ENCODE assay signal across 8 cellular contexts in genomic region chr1:145017725-145018124, GRCh38.
DNase-seq lines count a peak whose midpoint lies in the region; ATAC-seq, FAIRE-seq and TF ChIP-seq lines count a peak whose summit lies in the region.
"Not testable (repeated sequence)": the region's sequence is repeated elsewhere in the genome, so short reads cannot be mapped to it uniquely, and the experiment has no call there.

No MANE protein-coding gene starts in this region.

- not testable (repeated sequence) for H3K36me3 Mint-ChIP-seq in naive thymus-derived CD4-positive, alpha-beta T cell

- intact Hi-C loops in heart left ventricle (cut with DNase I); naive thymus-derived CD4-positive, alpha-beta T cell (cut with micrococcal nuclease); upper lobe of right lung (cut with DNase I): not testable (repeated sequence)

- FAIRE-seq in bronchial epithelial cell (lab: Jason Lieb, UNC) = not testable (repeated sequence)

- not testable (repeated sequence) for TF ChIP-seq CTCF in HL-60 (IDR thresholded peaks at IDR 0.05; ENCODE audit: insufficient read depth, low read length); RWPE2 (IDR thresholded peaks at IDR 0.05; ENCODE audit: poor library complexity, severe bottlenecking); bronchial epithelial cell (IDR thresholded peaks at IDR 0.05; ENCODE audit: insufficient read depth, low read length, severe bottlenecking); fibroblast of pulmonary artery (IDR thresholded peaks at IDR 0.05; ENCODE audit: low read length, missing control alignments); heart left ventricle (IDR thresholded peaks at IDR 0.05); upper lobe of right lung (IDR thresholded peaks at IDR 0.05)

- H3K4me3 ChIP-seq in HL-60 (replicated peaks; ENCODE audit: insufficient read depth, low read length); RWPE2 (ENCODE audit: severe bottlenecking); bronchial epithelial cell (ENCODE audit: low read depth, low read length); fibroblast of pulmonary artery (replicated peaks; ENCODE audit: low read depth, low read length); heart left ventricle; naive thymus-derived CD4-positive, alpha-beta T cell (ENCODE audit: low read length); upper lobe of right lung: not testable (repeated sequence)

- H3K27me3 ChIP-seq in HL-60 (ENCODE audit: insufficient read depth, poor library complexity, severe bottlenecking); RWPE2 (ENCODE audit: insufficient read depth, poor library complexity, severe bottlenecking); bronchial epithelial cell (ENCODE audit: control insufficient read depth, insufficient read depth, low read length); heart left ventricle; naive thymus-derived CD4-positive, alpha-beta T cell (ENCODE audit: control insufficient read depth in 2 of 2, insufficient read depth in 2 of 2, low read length in 2 of 2); upper lobe of right lung: not testable (repeated sequence)

- not testable (repeated sequence) for H3K27ac ChIP-seq in HL-60 (replicated peaks); RWPE2 (ENCODE audit: poor library complexity, severe bottlenecking); heart left ventricle; naive thymus-derived CD4-positive, alpha-beta T cell (ENCODE audit: low read depth, low read length); upper lobe of right lung

- H3K4me1 ChIP-seq in RWPE2 (ENCODE audit: insufficient read depth, poor library complexity, severe bottlenecking); heart left ventricle; naive thymus-derived CD4-positive, alpha-beta T cell (ENCODE audit: control insufficient read depth in 2 of 2, insufficient read depth in 2 of 2, low read length in 2 of 2); upper lobe of right lung: not testable (repeated sequence)

- DNase-seq in HL-60 (ENCODE audit: low read depth in 1 of 2, low spot score in 1 of 2) (peak; percentile 1 to 28), bronchial epithelial cell (ENCODE audit: low read depth) (peak; percentile 4), fibroblast of pulmonary artery (ENCODE audit: low read depth) (peak; percentile 16)
- DNase-seq in RWPE2 (ENCODE audit: low spot score); heart left ventricle; left lobe of liver (ENCODE audit: low spot score); naive thymus-derived CD4-positive, alpha-beta T cell; upper lobe of right lung: not testable (repeated sequence)

- not testable (repeated sequence) for H3K9me3 ChIP-seq in RWPE2 (ENCODE audit: severe bottlenecking); heart left ventricle; naive thymus-derived CD4-positive, alpha-beta T cell (ENCODE audit: control insufficient read depth in 2 of 3, low read length in 3 of 3); upper lobe of right lung

- CTCF ChIA-PET in naive thymus-derived CD4-positive, alpha-beta T cell (lab: Charles Lee) = not testable (repeated sequence)

- POLR2A ChIA-PET in naive thymus-derived CD4-positive, alpha-beta T cell (lab: Charles Lee) = not testable (repeated sequence)

- not testable (repeated sequence) for H3K9me3 Mint-ChIP-seq in naive thymus-derived CD4-positive, alpha-beta T cell

- not testable (repeated sequence) for H3K4me3 Mint-ChIP-seq in naive thymus-derived CD4-positive, alpha-beta T cell

- 31 to 63% (median 51%) methylated on average over 2 of the region's 2 CpGs for WGBS in heart left ventricle, 4 donors

- not testable (repeated sequence) for TF ChIP-seq POLR2A in heart left ventricle (IDR thresholded peaks at IDR 0.05)

- not testable (repeated sequence) for H3K27ac Mint-ChIP-seq in naive thymus-derived CD4-positive, alpha-beta T cell

- not testable (repeated sequence) for H3K4me1 Mint-ChIP-seq in naive thymus-derived CD4-positive, alpha-beta T cell

- not testable (repeated sequence) for H3K36me3 ChIP-seq in RWPE2 (ENCODE audit: low read depth); bronchial epithelial cell (ENCODE audit: control insufficient read depth, insufficient read depth, low read length); heart left ventricle; naive thymus-derived CD4-positive, alpha-beta T cell (ENCODE audit: control insufficient read depth in 2 of 3, insufficient read depth in 3 of 3, low read length in 3 of 3); upper lobe of right lung

- ATAC-seq in RWPE2 (ENCODE audit: low read depth) (peak; percentile 43; the same call in 2 of the 3 replicates), heart left ventricle (peak; percentile 47 to 72 (median 60)), left lobe of liver (peak; percentile 87), upper lobe of right lung (peak; percentile 81)
- ATAC-seq in naive thymus-derived CD4-positive, alpha-beta T cell = peak; percentile 32

- H3K27me3 Mint-ChIP-seq in naive thymus-derived CD4-positive, alpha-beta T cell = not testable (repeated sequence)

Comparison
In these comparisons a context has a peak if more than half of its experiments do, and no peak if none do; other contexts are left out.
1. ATAC-seq: peak in every context shown above with its lines; median percentile 87 in left lobe of liver; 81 in upper lobe of right lung; 60 in heart left ventricle; 43 in RWPE2; 32 in naive thymus-derived CD4-positive, alpha-beta T cell.